In genomic region chr10:69435966-69436520, GRCh38 we compare ENCODE assay signal across 28 cellular contexts. TPM values are rescaled to one million over a fixed set of nuclear protein-coding genes. Genes with fewer than 3 reads are reported as not detected.
"Had no signal": no experiment of that assay in that cellular context is flagged by ENCODE, and none has a peak within 500 bp of the region (broad histone marks: within the 10 kb centered on the region; RNA-seq: fewer than 3 reads in every experiment).

No MANE protein-coding gene starts in this region.

- H3K4me3 Mint-ChIP-seq: central memory CD8-positive, alpha-beta T cell; naive thymus-derived CD4-positive, alpha-beta T cell; nephron; neural progenitor cell; stimulated activated naive CD8-positive, alpha-beta T cell treated with anti-CD3 and anti-CD28 coated beads, Interleukin-15, amount 100 ng/mL, for 72 hours had no signal

- H3K9me3 Mint-ChIP-seq: central memory CD8-positive, alpha-beta T cell; naive thymus-derived CD4-positive, alpha-beta T cell; neural progenitor cell had no signal

- H3K4me3 ChIP-seq: colonic mucosa, esophagus squamous epithelium, left lung, neural progenitor cell, ovary, psoas muscle, suprapubic skin, transverse colon had no signal

- H3K27ac ChIP-seq: colonic mucosa, esophagus squamous epithelium, left lung, neural progenitor cell, ovary, psoas muscle, suprapubic skin, transverse colon had no signal

- H3K9ac ChIP-seq: neural progenitor cell had no signal

- H3K27me3 ChIP-seq: colonic mucosa, esophagus squamous epithelium, left lung, neural progenitor cell, ovary, suprapubic skin, transverse colon had no signal

- DNase-seq: colonic mucosa; dermis blood vessel endothelial cell; effector memory CD4-positive, alpha-beta T cell; esophagus squamous epithelium; foreskin melanocyte; left lung; mammary epithelial cell; mesendoderm; midbrain; naive thymus-derived CD4-positive, alpha-beta T cell; occipital lobe; ovary; psoas muscle; right cardiac atrium; small intestine; stimulated activated CD4-positive, alpha-beta T cell treated with anti-CD3 and anti-CD28 coated beads, Interleukin-12 subunit alpha, Interleukin-12 subunit beta, amount 100 ng/mL, for 4 hours; stimulated activated CD4-positive, alpha-beta T cell treated with anti-CD3 and anti-CD28 coated beads, Interleukin-1b, Interleukin-23, amount 100 ng/mL, for 48 hours; stimulated activated CD4-positive, alpha-beta T cell treated with anti-CD3 and anti-CD28 coated beads, Interleukin-4, amount 100 ng/mL, for 1 hour; stimulated activated CD8-positive, alpha-beta memory T cell treated with anti-CD3 and anti-CD28 coated beads, Interleukin-4, amount 100 ng/mL, for 48 hours; stimulated activated naive CD4-positive, alpha-beta T cell; stimulated activated naive CD8-positive, alpha-beta T cell treated with anti-CD3 and anti-CD28 coated beads, Interleukin-15, amount 100 ng/mL, for 72 hours; transverse colon had no signal

- H3K4me1 ChIP-seq: neural progenitor cell had no signal

- H3K36me3 Mint-ChIP-seq: naive thymus-derived CD4-positive, alpha-beta T cell; neural progenitor cell had no signal

- H3K36me3 ChIP-seq: colonic mucosa, esophagus squamous epithelium, left lung, neural progenitor cell, ovary, suprapubic skin, transverse colon had no signal

- H3K9me3 ChIP-seq: colonic mucosa, esophagus squamous epithelium, left lung, ovary, psoas muscle, suprapubic skin, transverse colon had no signal

- H3K4me1 Mint-ChIP-seq: central memory CD8-positive, alpha-beta T cell; stimulated activated naive CD8-positive, alpha-beta T cell treated with anti-CD3 and anti-CD28 coated beads, Interleukin-15, amount 100 ng/mL, for 72 hours had no signal

- H3K4me2 ChIP-seq: neural progenitor cell had no signal

- H2AFZ ChIP-seq: neural progenitor cell had no signal

- ATAC-seq: left lung; naive thymus-derived CD4-positive, alpha-beta T cell; psoas muscle; right cardiac atrium; stimulated activated naive CD8-positive, alpha-beta T cell treated with anti-CD3 and anti-CD28 coated beads, Interleukin-15, amount 100 ng/mL, for 72 hours had no signal

RNA-seq across cellular contexts. Expression of gene TACR2, which starts 19.3 kb away (rescaled TPM):
- total RNA-seq: chondrocyte, endothelial cell of umbilical vein, mammary epithelial cell had no signal
